In genomic region chr1:50292276-50292675, GRCh38 we compare ENCODE assay signal across 5 cellular contexts.
"Had no signal": no experiment of that assay in that cellular context is flagged by ENCODE, and none has a peak within 500 bp of the region (broad histone marks: within the 10 kb centered on the region; RNA-seq: fewer than 3 reads in every experiment).

No MANE protein-coding gene starts in this region.

- ATAC-seq: GM23338, K562 had no signal

- H3K4me3 ChIP-seq: GM23338, K562 had no signal

- H2AFZ ChIP-seq: GM23338 had no signal

- DNase-seq: H9, HCEC 1CT, IMR-90 had no signal

- H3K4me2 ChIP-seq: GM23338 had no signal
